ENCODE assay signal across 8 cellular contexts in genomic region chr20:37295001-37295400, GRCh38. TPM values are rescaled to one million over a fixed set of nuclear protein-coding genes. Genes with fewer than 3 reads are reported as not detected.
DNase-seq lines count a peak whose midpoint lies in the region; ATAC-seq and TF ChIP-seq lines count a peak whose summit lies in the region.

No MANE protein-coding gene starts in this region.

- H3K27ac Mint-ChIP-seq in activated CD8-positive, alpha-beta memory T cell treated with anti-CD3 and anti-CD28 coated beads, Interleukin-2, amount 10 ng/mL, durations not matched to agents 7 days and 5 days: no peak overlapping the region
- H3K27ac Mint-ChIP-seq in activated T-helper 17 cell treated with anti-CD3 and anti-CD28 coated beads, Interleukin-2, amount 50 U/mL, for 72 hours: peak overlapping the region; percentile 26

- no peaks in the 10 kb centered on the region for H3K27me3 ChIP-seq in tibial nerve

- H3K36me3 ChIP-seq in tibial nerve: peaks cover 0 to 47% (median 0%) of the 10 kb centered on the region in 3 donors

- no peak for TF ChIP-seq POLR2A in tibial nerve (IDR thresholded peaks at IDR 0.05)

- ATAC-seq in activated CD8-positive, alpha-beta memory T cell treated with anti-CD3 and anti-CD28 coated beads, Interleukin-2, amount 10 ng/mL, durations not matched to agents 7 days and 5 days: peak; percentile 51
- ATAC-seq in activated T-helper 17 cell treated with anti-CD3 and anti-CD28 coated beads, Interleukin-2, amount 50 U/mL, for 72 hours (replicated peaks): peak; percentile 99
- ATAC-seq in HG02610 (IDR thresholded peaks at IDR 0.05; ENCODE audit: unreplicated experiment) (no peak), GM18520 (IDR thresholded peaks at IDR 0.05; ENCODE audit: unreplicated experiment) (no peak)

- H3K4me1 ChIP-seq in tibial nerve: peaks cover 0 to 72% (median 26%) of the 10 kb centered on the region in 4 donors

- H3K9me3 Mint-ChIP-seq in activated CD8-positive, alpha-beta memory T cell treated with anti-CD3 and anti-CD28 coated beads, Interleukin-2, amount 10 ng/mL, durations not matched to agents 7 days and 5 days (ENCODE audit: low read depth): no peaks in the 10 kb centered on the region
- H3K9me3 Mint-ChIP-seq in activated T-helper 17 cell treated with anti-CD3 and anti-CD28 coated beads, Interleukin-2, amount 50 U/mL, for 72 hours: no peaks in the 10 kb centered on the region

- TF ChIP-seq CTCF in tibial nerve (IDR thresholded peaks at IDR 0.05): no peak

- H3K4me3 ChIP-seq in tibial nerve: no peak overlapping the region

- TF ChIP-seq EP300 in tibial nerve (IDR thresholded peaks at IDR 0.05): no peak

- CTCF ChIA-PET in activated CD8-positive, alpha-beta memory T cell treated with anti-CD3 and anti-CD28 coated beads, Interleukin-2, amount 10 ng/mL, durations not matched to agents 7 days and 5 days (lab: Charles Lee): no interaction called here

- no peaks in the 10 kb centered on the region for H3K27me3 Mint-ChIP-seq in activated CD8-positive, alpha-beta memory T cell treated with anti-CD3 and anti-CD28 coated beads, Interleukin-2, amount 10 ng/mL, durations not matched to agents 7 days and 5 days
- H3K27me3 Mint-ChIP-seq in activated T-helper 17 cell treated with anti-CD3 and anti-CD28 coated beads, Interleukin-2, amount 50 U/mL, for 72 hours: no peaks in the 10 kb centered on the region

- peaks cover 34% of the 10 kb centered on the region for H3K36me3 Mint-ChIP-seq in activated CD8-positive, alpha-beta memory T cell treated with anti-CD3 and anti-CD28 coated beads, Interleukin-2, amount 10 ng/mL, durations not matched to agents 7 days and 5 days
- peaks cover 53% of the 10 kb centered on the region for H3K36me3 Mint-ChIP-seq in activated T-helper 17 cell treated with anti-CD3 and anti-CD28 coated beads, Interleukin-2, amount 50 U/mL, for 72 hours (ENCODE audit: low read depth)

- H3K9me3 ChIP-seq in tibial nerve: peaks cover 0 to 6% (median 0%) of the 10 kb centered on the region in 4 donors

- peak overlapping the region in 3 of 4 donors; percentile 8 to 68 (median 32) for H3K27ac ChIP-seq in tibial nerve

- no peak overlapping the region for H3K4me3 Mint-ChIP-seq in activated CD8-positive, alpha-beta memory T cell treated with anti-CD3 and anti-CD28 coated beads, Interleukin-2, amount 10 ng/mL, durations not matched to agents 7 days and 5 days
- H3K4me3 Mint-ChIP-seq in activated T-helper 17 cell treated with anti-CD3 and anti-CD28 coated beads, Interleukin-2, amount 50 U/mL, for 72 hours: no peak overlapping the region

- 13 to 15% methylated on average over 3 of the region's 3 CpGs for WGBS in tibial nerve, 2 donors

- peaks cover 50% of the 10 kb centered on the region for H3K4me1 Mint-ChIP-seq in activated CD8-positive, alpha-beta memory T cell treated with anti-CD3 and anti-CD28 coated beads, Interleukin-2, amount 10 ng/mL, durations not matched to agents 7 days and 5 days
- H3K4me1 Mint-ChIP-seq in activated T-helper 17 cell treated with anti-CD3 and anti-CD28 coated beads, Interleukin-2, amount 50 U/mL, for 72 hours: peaks cover 40% of the 10 kb centered on the region

- DNase-seq in activated CD8-positive, alpha-beta memory T cell treated with anti-CD3 and anti-CD28 coated beads, Interleukin-2, amount 10 ng/mL, durations not matched to agents 7 days and 5 days: no peak
- DNase-seq in activated CD8-positive, alpha-beta memory T cell treated with anti-CD3 and anti-CD28 coated beads for 24 hours: no peak
- peak; percentile 99 for DNase-seq in iris pigment epithelial cell (ENCODE audit: low read depth)
- no peak for DNase-seq in tibial nerve (ENCODE audit: low spot score in 2 of 2)
- DNase-seq in T-helper 1 cell: no peak

RNA-seq across cellular contexts. Expression of gene MANBAL, which starts 5.5 kb away (rescaled TPM):
- total RNA-seq in activated CD8-positive, alpha-beta memory T cell treated with anti-CD3 and anti-CD28 coated beads, Interleukin-2, amount 10 ng/mL, durations not matched to agents 7 days and 5 days: 10 to 100 TPM; 11.3 to 11.5 TPM
- 10 to 100 TPM; 10.5 to 14.0 TPM for total RNA-seq in activated T-helper 17 cell treated with anti-CD3 and anti-CD28 coated beads, Interleukin-2, amount 50 U/mL, for 72 hours
- 10 to 100 TPM; 23.9 to 42.6 (median 31.0) TPM for total RNA-seq in tibial nerve

RNA-seq across cellular contexts. Expression of gene GHRH, which starts 33.4 kb away (rescaled TPM):
- total RNA-seq in activated CD8-positive, alpha-beta memory T cell treated with anti-CD3 and anti-CD28 coated beads, Interleukin-2, amount 10 ng/mL, durations not matched to agents 7 days and 5 days: not detected
- not detected for total RNA-seq in activated T-helper 17 cell treated with anti-CD3 and anti-CD28 coated beads, Interleukin-2, amount 50 U/mL, for 72 hours
- total RNA-seq in tibial nerve: not detected

RNA-seq across cellular contexts. Expression of gene SRC, which starts 50.9 kb away (rescaled TPM):
- total RNA-seq in activated CD8-positive, alpha-beta memory T cell treated with anti-CD3 and anti-CD28 coated beads, Interleukin-2, amount 10 ng/mL, durations not matched to agents 7 days and 5 days: 1 to 10 TPM; 1.9 to 3.6 TPM
- total RNA-seq in activated T-helper 17 cell treated with anti-CD3 and anti-CD28 coated beads, Interleukin-2, amount 50 U/mL, for 72 hours: 1 to 10 TPM; 5.1 to 6.4 TPM
- total RNA-seq in tibial nerve: 10 to 100 TPM; 23.4 to 36.9 (median 29.0) TPM

Comparison
In these comparisons a context has a peak if more than half of its experiments do, and no peak if none do; other contexts are left out.
1. ATAC-seq: peak in activated CD8-positive, alpha-beta memory T cell treated with anti-CD3 and anti-CD28 coated beads, Interleukin-2, amount 10 ng/mL, durations not matched to agents 7 days and 5 days (single experiment) and activated T-helper 17 cell treated with anti-CD3 and anti-CD28 coated beads, Interleukin-2, amount 50 U/mL, for 72 hours (single experiment); none in HG02610 (single experiment) and GM18520 (single experiment).